ENCODE assay signal across 1 cellular context in genomic region chr6:137227872-137228302, GRCh38.
TF ChIP-seq lines count a peak whose summit lies in the region.

No MANE protein-coding gene starts in this region.

TF ChIP-seq in GM23338, 12 proteins besides CTCF, POLR2A, EP300 and RAD21 (continued from another document):
- TF ChIP-seq ZNF462 (CRISPR knock-in tag; IDR thresholded peaks at IDR 0.05) (no peak), EZH2phosphoT487 (IDR thresholded peaks at IDR 0.05; ENCODE audit: unreplicated experiment) (no peak), ZNF331 (CRISPR knock-in tag; IDR thresholded peaks at IDR 0.05; ENCODE audit: low read depth) (no peak)
